ENCODE assay signal across 22 cellular contexts in the genomic region with DNA sequence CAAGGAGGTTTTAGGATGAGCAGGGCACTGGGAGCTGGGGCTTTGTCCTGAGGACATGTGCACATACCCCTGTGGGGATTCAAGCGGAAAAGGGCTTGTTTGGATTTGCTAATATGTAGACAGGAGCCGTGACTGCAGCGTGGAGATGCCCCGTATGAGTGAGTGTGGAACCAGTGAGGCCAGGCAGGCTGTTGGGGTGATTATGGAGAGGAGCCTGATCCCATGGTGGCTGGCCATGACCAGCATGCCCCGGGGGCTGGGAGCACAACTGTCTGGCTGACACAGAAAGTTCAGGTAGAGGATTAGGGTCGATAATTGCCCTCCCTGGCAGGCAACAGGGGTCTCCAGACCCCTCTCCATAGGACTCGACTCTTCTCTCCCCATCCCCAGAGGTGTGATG.
"Had no signal": no experiment of that assay in that cellular context is flagged by ENCODE, and none has a peak within 500 bp of the region (broad histone marks: within the 10 kb centered on the region; RNA-seq: fewer than 3 reads in every experiment).

No MANE protein-coding gene starts in this region.

- H3K4me3 ChIP-seq: lower lobe of right lung, psoas muscle, sigmoid colon, stomach, thyroid gland, vagina had no signal

- H3K4me1 ChIP-seq: lower lobe of right lung, psoas muscle, sigmoid colon, stomach, thyroid gland had no signal

- H3K27ac ChIP-seq: lower lobe of right lung, psoas muscle, sigmoid colon, stomach, thyroid gland, vagina had no signal

- FAIRE-seq: endometrium, frontal cortex, keratinocyte had no signal

- DNase-seq: cortex of kidney; effector memory CD8-positive, alpha-beta T cell; hypothalamus; immature natural killer cell; left ventricle myocardium superior; lower lobe of right lung; naive thymus-derived CD8-positive, alpha-beta T cell; nucleus accumbens; psoas muscle; right cardiac atrium; sigmoid colon; stimulated activated CD4-positive, alpha-beta T cell treated with anti-CD3 and anti-CD28 coated beads, Interleukin-2, amount 100 ng/mL, for 24 hours; stimulated activated CD4-positive, alpha-beta T cell treated with anti-CD3 and anti-CD28 coated beads, Interleukin-4, amount 100 ng/mL, for 24 hours; stimulated activated naive CD4-positive, alpha-beta T cell treated with Interleukin-2 at 50 U/mL for 16 hours; stomach; thyroid gland; trophoblast cell had no signal

- H3K36me3 ChIP-seq: lower lobe of right lung, sigmoid colon, stomach, thyroid gland, vagina had no signal

- ATAC-seq: effector memory CD8-positive, alpha-beta T cell; left ventricle myocardium superior; naive thymus-derived CD8-positive, alpha-beta T cell; psoas muscle; right cardiac atrium; stimulated activated effector memory CD8-positive, alpha-beta T cell treated with anti-CD3 and anti-CD28 coated beads, Interleukin-12 subunit alpha, Interleukin-12 subunit beta, amount 100 ng/mL, for 72 hours had no signal

- H3K27me3 ChIP-seq: sigmoid colon, stomach, thyroid gland, vagina had no signal

- H3K9me3 ChIP-seq: lower lobe of right lung, psoas muscle, sigmoid colon, stomach, thyroid gland, vagina had no signal
